13 cellular contexts compared by ENCODE assay signal in the genomic region with DNA sequence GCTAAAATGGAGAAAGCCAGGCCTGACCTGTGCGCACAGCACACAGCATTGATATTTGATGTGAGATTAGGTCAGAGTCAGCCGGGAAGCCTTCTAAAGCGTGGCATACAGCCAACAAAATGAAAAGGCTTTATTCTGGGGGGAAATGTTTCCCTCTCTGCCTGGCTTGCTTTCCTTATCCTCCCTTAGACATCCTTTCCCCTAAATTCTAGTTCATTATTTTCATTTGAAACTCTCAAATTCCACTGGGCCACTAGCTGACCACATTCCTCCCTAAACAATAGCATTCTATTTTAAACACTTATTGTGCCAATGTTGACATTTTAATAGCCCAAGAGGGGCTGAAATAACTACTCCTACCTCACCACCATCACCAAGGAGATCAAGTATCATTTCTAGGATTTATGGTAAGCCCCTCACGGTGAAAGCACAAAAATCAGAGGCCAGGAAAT. TPM values are rescaled to one million over a fixed set of nuclear protein-coding genes. Genes with fewer than 3 reads are reported as not detected.
DNase-seq lines count a peak whose midpoint lies in the region; ATAC-seq and TF ChIP-seq lines count a peak whose summit lies in the region.
"Had no signal": no experiment of that assay in that cellular context is flagged by ENCODE, and none has a peak within 500 bp of the region (broad histone marks: within the 10 kb centered on the region; RNA-seq: fewer than 3 reads in every experiment).

No MANE protein-coding gene starts in this region.

- DNase-seq in NCI-H82 (lab: John Stamatoyannopoulos, UW): peak; percentile 56
- DNase-seq in NCI-H82 treated with DMSO at 0.1 percent for 48 hours (lab: John Stamatoyannopoulos, UW; ENCODE audit: unreplicated experiment): no peak
- DNase-seq in astrocyte of the cerebellum (ENCODE audit: low read depth): peak; percentile 82
- DNase-seq in kidney glomerular epithelial cell (lab: John Stamatoyannopoulos, UW): peak; percentile 8
- no peak for DNase-seq in tibial nerve (ENCODE audit: low spot score in 2 of 2)
- no peak for DNase-seq in GOT3 (lab: John Stamatoyannopoulos, UW)
- DNase-seq in iPS-NIHi11 (ENCODE audit: low spot score): no peak
- DNase-seq: activated CD8-positive, alpha-beta memory T cell treated with anti-CD3 and anti-CD28 coated beads for 24 hours; activated naive CD4-positive, alpha-beta T cell treated with anti-CD3 and anti-CD28 coated beads, Interleukin-2, amount 50 U/mL, for 16 hours; NCI-H1436 treated with DMSO at 0.1 percent for 48 hours; T1000; transverse colon had no signal

- WGBS in tibial nerve, 2 donors: 16 to 22% methylated on average over 4 of the region's 4 CpGs

- H3K27me3 ChIP-seq in tibial nerve: no peaks in the 10 kb centered on the region
- H3K27me3 ChIP-seq: transverse colon had no signal

- no peak overlapping the region for H3K4me3 ChIP-seq in astrocyte of the cerebellum (ENCODE audit: low read depth, low read length)
- H3K4me3 ChIP-seq in tibial nerve: no peak overlapping the region
- H3K4me3 ChIP-seq: transverse colon had no signal

- no peak for ATAC-seq in HG03565 (IDR thresholded peaks at IDR 0.05; ENCODE audit: unreplicated experiment)

- no peaks in the 10 kb centered on the region for H3K9me3 ChIP-seq in tibial nerve
- H3K9me3 ChIP-seq: transverse colon had no signal

- no peak for TF ChIP-seq POLR2A in tibial nerve (IDR thresholded peaks at IDR 0.05)

- H3K27ac ChIP-seq in tibial nerve: peak overlapping the region in 3 of 4 donors; percentile 2 to 82 (median 75)
- H3K27ac ChIP-seq: transverse colon had no signal

- in situ Hi-C loops in astrocyte of the cerebellum (cut with HindIII; ENCODE audit: low sequenced_read_pairs): no loop called here

- peaks cover 0 to 54% (median 20%) of the 10 kb centered on the region in 4 donors for H3K4me1 ChIP-seq in tibial nerve

- no peaks in the 10 kb centered on the region for H3K36me3 ChIP-seq in tibial nerve
- H3K36me3 ChIP-seq: transverse colon had no signal

- no peak for TF ChIP-seq CTCF in astrocyte of the cerebellum (IDR thresholded peaks at IDR 0.05; ENCODE audit: low read depth, low read length, missing control alignments)
- no peak for TF ChIP-seq CTCF in tibial nerve (IDR thresholded peaks at IDR 0.05)

- TF ChIP-seq EP300 in tibial nerve (IDR thresholded peaks at IDR 0.05): peak in 1 of 2 donors; percentile 18

RNA-seq across cellular contexts. Expression of a gene that starts 49.4 kb away (rescaled TPM):
- 100 to 1,000 TPM in 1 of 4 donors, 10 to 100 TPM in 3; 28.2 to 108 (median 43.7) TPM for total RNA-seq in tibial nerve

RNA-seq across cellular contexts. Expression of a gene that starts 49.4 kb away (rescaled TPM):
- 10 to 100 TPM; 53.0 to 77.7 (median 67.9) TPM for total RNA-seq in tibial nerve

Comparison
In these comparisons a context has a peak if more than half of its experiments do, and no peak if none do; other contexts are left out.
1. DNase-seq: peak in NCI-H82 (single experiment), astrocyte of the cerebellum (single experiment) and kidney glomerular epithelial cell (single experiment); none in NCI-H82 treated with DMSO at 0.1 percent for 48 hours (single experiment), tibial nerve (0 of 2), GOT3 (single experiment) and iPS-NIHi11 (single experiment).